Comparison of ENCODE assay signal across 23 cellular contexts in the genomic region with DNA sequence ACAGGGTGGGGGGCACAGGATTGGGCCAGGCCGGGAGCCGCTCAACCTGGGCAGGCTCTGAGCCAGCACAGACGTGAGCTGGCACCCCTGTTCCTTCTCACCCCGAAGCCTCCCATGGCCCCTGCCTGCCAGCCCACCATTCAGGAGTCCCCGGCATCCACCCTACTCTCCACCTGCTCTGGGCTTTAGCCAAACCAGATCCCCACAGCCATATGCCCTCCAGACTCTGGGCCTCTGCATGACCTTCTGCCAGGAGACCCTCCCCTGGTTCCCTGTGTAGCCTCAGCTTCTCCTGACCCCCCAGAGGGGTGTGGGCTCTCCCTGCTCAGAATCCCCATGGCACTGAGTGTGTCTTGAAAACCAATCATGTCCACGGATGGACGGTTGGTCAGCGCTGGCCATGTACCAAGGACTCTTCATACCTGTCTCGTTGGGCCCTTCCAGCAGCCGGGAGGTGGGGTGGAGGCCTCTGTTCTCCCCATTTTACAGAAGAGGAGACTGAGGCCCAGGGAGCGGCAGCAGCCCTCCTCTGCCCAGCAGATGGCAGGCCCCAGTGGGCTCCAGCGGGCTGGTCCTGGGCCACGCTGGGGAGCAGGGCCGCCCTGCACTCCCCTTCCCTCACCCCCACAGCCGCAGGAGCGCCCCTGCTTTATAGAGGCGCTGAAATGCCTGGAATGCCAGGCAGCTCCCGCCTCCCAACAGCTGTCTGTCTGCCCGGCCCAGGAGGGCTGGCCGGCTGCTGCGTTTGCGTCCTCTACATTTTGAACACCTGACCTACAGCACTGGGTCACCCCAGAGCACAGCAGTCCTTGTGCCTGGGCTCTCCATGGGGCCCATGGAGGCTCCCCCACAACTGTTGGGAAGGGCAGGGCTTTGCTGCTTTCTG. TPM values are rescaled to one million over a fixed set of nuclear protein-coding genes. Genes with fewer than 3 reads are reported as not detected.
DNase-seq lines count a peak whose midpoint lies in the region; ATAC-seq and TF ChIP-seq lines count a peak whose summit lies in the region.
"Had no signal": no experiment of that assay in that cellular context is flagged by ENCODE, and none has a peak within 500 bp of the region (broad histone marks: within the 10 kb centered on the region; RNA-seq: fewer than 3 reads in every experiment).

No MANE protein-coding gene starts in this region.

- no peaks in the 10 kb centered on the region for H3F3A ChIP-seq in SK-N-SH (replicated peaks; ENCODE audit: insufficient read depth)

- H3K36me3 ChIP-seq in BLaER1, result no peaks in the 10 kb centered on the region
- no peaks in the 10 kb centered on the region for H3K36me3 ChIP-seq in NT2/D1 (ENCODE audit: insufficient read depth, insufficient read length, low read length)
- no peaks in the 10 kb centered on the region for H3K36me3 ChIP-seq in psoas muscle (ENCODE audit: insufficient read depth in 1 of 2, low read depth in 1 of 2)
- no peaks in the 10 kb centered on the region for H3K36me3 ChIP-seq in SK-N-SH (replicated peaks in 1 of 2; ENCODE audit: control insufficient read depth in 1 of 2, insufficient read depth in 2 of 2, low read length in 1 of 2)
- H3K36me3 ChIP-seq: breast epithelium, uterus had no signal

- H3K4me2 ChIP-seq in BLaER1 (peak overlapping the region; percentile 98), SK-N-SH (no peak overlapping the region)

- POLR2A ChIA-PET in SK-N-SH (lab: Yijun Ruan, JAX), result interaction anchor here (0.8 to 10.7 kb wide), 11 partner anchors 14 to 189 kb away, joined by 3 to 150 read pairs (median 4); partner anchors contain the start of gene DBH

- TF ChIP-seq EP300 in SK-N-SH (IDR thresholded peaks at IDR 0.05; ENCODE audit: borderline replicate concordance in 1 of 2, low read depth in 1 of 2, low read length in 1 of 2), result no peak

- H3K9ac ChIP-seq in BLaER1, result no peak overlapping the region
- peak overlapping the region; percentile 61 for H3K9ac ChIP-seq in NT2/D1 (ENCODE audit: insufficient read length, low read depth)
- no peak overlapping the region for H3K9ac ChIP-seq in SK-N-SH

- H3K4me3 ChIP-seq in BLaER1, result no peak overlapping the region
- H3K4me3 ChIP-seq in NT2/D1 (ENCODE audit: insufficient read length, low read depth), result no peak overlapping the region
- H3K4me3 ChIP-seq in psoas muscle, result no peak overlapping the region
- H3K4me3 ChIP-seq in SK-N-SH (ENCODE audit: low read depth in 2 of 2, low read length in 1 of 2), result no peak overlapping the region
- H3K4me3 ChIP-seq: mucosa of descending colon, skin epidermis, uterus had no signal

- H3K79me2 ChIP-seq in SK-N-SH (ENCODE audit: insufficient read depth), result no peaks in the 10 kb centered on the region

- no peak overlapping the region for H2AFZ ChIP-seq in SK-N-SH (ENCODE audit: low read depth)

- H3K4me1 ChIP-seq in BLaER1 (peaks cover 76% of the 10 kb centered on the region), NT2/D1 (ENCODE audit: insufficient read depth, insufficient read length) (peaks cover 48% of the 10 kb centered on the region), psoas muscle (peaks cover 9% of the 10 kb centered on the region), SK-N-SH (ENCODE audit: control insufficient read depth in 1 of 2, insufficient read depth in 2 of 2, low read depth in 1 of 2, low read length in 1 of 2) (peaks cover 9 to 81% of the 10 kb centered on the region in 2 experiments; a peak in 3 of 4 replicates)
- H3K4me1 ChIP-seq: foreskin keratinocyte had no signal

- DNase-seq in NT2/D1 (ENCODE audit: low read depth, low spot score), result no peak
- no peak for DNase-seq in left ventricle myocardium superior
- DNase-seq in psoas muscle, result no peak
- DNase-seq in SK-N-SH, result no peak
- DNase-seq: activated CD4-positive, alpha-beta T cell treated with anti-CD3 and anti-CD28 coated beads for 36 hours; activated CD8-positive, alpha-beta memory T cell treated with anti-CD3 and anti-CD28 coated beads, Interleukin-2, amount 50 U/mL, for 4 hours; activated naive CD8-positive, alpha-beta T cell treated with anti-CD3 and anti-CD28 coated beads, Interleukin-2, amount 50 U/mL, for 24 hours; dermis blood vessel endothelial cell; DMS79; foreskin keratinocyte; KBM-7; MV-4-11; NCI-H187 treated with DMSO at 0.1 percent for 48 hours; stimulated activated CD4-positive, alpha-beta T cell treated with anti-CD3 and anti-CD28 coated beads, Interleukin-4, amount 100 ng/mL, for 24 hours; SW 1271 had no signal

- no peaks in the 10 kb centered on the region for H3K9me2 ChIP-seq in SK-N-SH

- H4K20me1 ChIP-seq in BLaER1 (peaks cover 9% of the 10 kb centered on the region), SK-N-SH (ENCODE audit: insufficient read depth) (no peaks in the 10 kb centered on the region)

- TF ChIP-seq RAD21 in SK-N-SH (IDR thresholded peaks at IDR 0.05; ENCODE audit: low read length), result no peak

- H3K27ac ChIP-seq in BLaER1 (no peak overlapping the region), psoas muscle (no peak overlapping the region), SK-N-SH (ENCODE audit: low read depth in 2 of 2, low read length in 1 of 2) (peak overlapping the region in 1 of 2 experiments; percentile 100; a peak in 2 of 4 replicates)
- H3K27ac ChIP-seq: breast epithelium, foreskin keratinocyte, skin epidermis, uterus had no signal

- peak; percentile 20 for ATAC-seq in left ventricle myocardium superior
- ATAC-seq in psoas muscle, result peak; percentile 37 to 60 (median 44)
- ATAC-seq in GM18873 (IDR thresholded peaks at IDR 0.05; ENCODE audit: low FRiP score, unreplicated experiment), result no peak
- no peak for ATAC-seq in GM18511 (IDR thresholded peaks at IDR 0.05; ENCODE audit: unreplicated experiment)
- ATAC-seq in GM21825 (IDR thresholded peaks at IDR 0.05; ENCODE audit: unreplicated experiment), result no peak
- ATAC-seq: activated CD4-positive, alpha-beta T cell treated with anti-CD3 and anti-CD28 coated beads for 36 hours; activated naive CD8-positive, alpha-beta T cell treated with anti-CD3 and anti-CD28 coated beads, Interleukin-2, amount 50 U/mL, for 24 hours; foreskin keratinocyte had no signal

- 25 to 34% (median 33%) methylated on average over 19 to 22 of the region's 22 CpGs for WGBS in psoas muscle, 3 donors
- WGBS in SK-N-SH (ENCODE audit: low lambda C conversion rate), result 83% methylated on average over 6 of the region's 22 CpGs

- no peaks in the 10 kb centered on the region for H3K9me3 ChIP-seq in BLaER1
- H3K9me3 ChIP-seq in NT2/D1 (ENCODE audit: insufficient read depth, low read length), result no peaks in the 10 kb centered on the region
- no peaks in the 10 kb centered on the region for H3K9me3 ChIP-seq in psoas muscle
- no peaks in the 10 kb centered on the region for H3K9me3 ChIP-seq in SK-N-SH
- H3K9me3 ChIP-seq: breast epithelium, mucosa of descending colon, uterus had no signal

- H3K27me3 ChIP-seq in BLaER1 (no peaks in the 10 kb centered on the region), NT2/D1 (ENCODE audit: insufficient read depth, insufficient read length) (peaks cover 18% of the 10 kb centered on the region), psoas muscle (ENCODE audit: insufficient read depth in 3 of 3, low read length in 2 of 3) (peaks cover 0 to 59% (median 17%) of the 10 kb centered on the region in 3 donors), SK-N-SH (ENCODE audit: insufficient read depth) (no peaks in the 10 kb centered on the region)
- H3K27me3 ChIP-seq: uterus had no signal

- TF ChIP-seq CTCF in psoas muscle (IDR thresholded peaks at IDR 0.05) (no peak), SK-N-SH (IDR thresholded peaks at IDR 0.05) (no peak)

- CTCF ChIA-PET in SK-N-SH (lab: Yijun Ruan, JAX), result interaction anchor here (0.7 to 1.4 kb wide), 5 partner anchors 42 to 209 kb away, joined by 3 to 5 read pairs (median 3); partner anchors contain the start of gene SARDH

- intact Hi-C loops in left ventricle myocardium superior (cut with micrococcal nuclease) (no loop called here), psoas muscle (cut with DNase I) (no loop called here)

TF ChIP-seq in SK-N-SH, 30 proteins besides CTCF, POLR2A, EP300 and RAD21 (continues in another document):
- TF ChIP-seq, protein P1, sequence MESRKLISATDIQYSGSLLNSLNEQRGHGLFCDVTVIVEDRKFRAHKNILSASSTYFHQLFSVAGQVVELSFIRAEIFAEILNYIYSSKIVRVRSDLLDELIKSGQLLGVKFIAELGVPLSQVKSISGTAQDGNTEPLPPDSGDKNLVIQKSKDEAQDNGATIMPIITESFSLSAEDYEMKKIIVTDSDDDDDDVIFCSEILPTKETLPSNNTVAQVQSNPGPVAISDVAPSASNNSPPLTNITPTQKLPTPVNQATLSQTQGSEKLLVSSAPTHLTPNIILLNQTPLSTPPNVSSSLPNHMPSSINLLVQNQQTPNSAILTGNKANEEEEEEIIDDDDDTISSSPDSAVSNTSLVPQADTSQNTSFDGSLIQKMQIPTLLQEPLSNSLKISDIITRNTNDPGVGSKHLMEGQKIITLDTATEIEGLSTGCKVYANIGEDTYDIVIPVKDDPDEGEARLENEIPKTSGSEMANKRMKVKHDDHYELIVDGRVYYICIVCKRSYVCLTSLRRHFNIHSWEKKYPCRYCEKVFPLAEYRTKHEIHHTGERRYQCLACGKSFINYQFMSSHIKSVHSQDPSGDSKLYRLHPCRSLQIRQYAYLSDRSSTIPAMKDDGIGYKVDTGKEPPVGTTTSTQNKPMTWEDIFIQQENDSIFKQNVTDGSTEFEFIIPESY (IDR thresholded peaks at IDR 0.05; ENCODE audit: borderline replicate concordance, low read depth), result no peak
- TF ChIP-seq ELF1 (IDR thresholded peaks at IDR 0.05), result no peak
- TF ChIP-seq NRF1 (IDR thresholded peaks at IDR 0.05; ENCODE audit: low read depth, low read length), result no peak
- no peak for TF ChIP-seq MAX (IDR thresholded peaks at IDR 0.05; ENCODE audit: low read depth)
- TF ChIP-seq GATA2 (CRISPR knock-in tag; IDR thresholded peaks at IDR 0.05), result no peak

RNA-seq across cellular contexts. Expression of gene MYMK, which starts 3.5 kb away (rescaled TPM):
- total RNA-seq in left ventricle myocardium superior (not detected), psoas muscle (1 to 10 TPM in 1 of 4 donors, under 1 TPM in 1, not detected in 2; 0.44 to 4.5 TPM)
- polyA plus RNA-seq in psoas muscle (under 1 TPM in 2 of 3 donors, not detected in 1; 0.05 to 0.60 TPM), SK-N-SH (2012; rRNA removed) (not detected in 2 replicates)
- polyA plus RNA-seq in SK-N-SH (2012; cell fraction: cytosol; rRNA removed), result not detected in 2 replicates
- not detected in 2 replicates for polyA plus RNA-seq in SK-N-SH (2012; cell fraction: nucleus; rRNA removed)
- total RNA-seq: activated CD4-positive, alpha-beta T cell treated with anti-CD3 and anti-CD28 coated beads for 36 hours; breast epithelium; dermis blood vessel endothelial cell; foreskin keratinocyte; mucosa of descending colon; uterus had no signal
- polyA plus RNA-seq: foreskin keratinocyte had no signal

RNA-seq across cellular contexts. Expression of gene ADAMTSL2, which starts 6.3 kb away (rescaled TPM):
- total RNA-seq in left ventricle myocardium superior (5.1 TPM), psoas muscle (1 to 10 TPM in 2 of 4 donors, under 1 TPM in 2; 0.34 to 5.4 (median 2.4) TPM)
- polyA plus RNA-seq in psoas muscle (under 1 TPM; 0.21 to 0.75 (median 0.29) TPM), SK-N-SH (2012; rRNA removed) (0.21 and 0.31 TPM in 2 replicates)
- 0.08 and 0.28 TPM in 2 replicates for polyA plus RNA-seq in SK-N-SH (2012; cell fraction: cytosol; rRNA removed)
- polyA plus RNA-seq in SK-N-SH (2012; cell fraction: nucleus; rRNA removed), result 0.27 and 0.68 TPM in 2 replicates
- total RNA-seq: foreskin keratinocyte had no signal
- polyA plus RNA-seq: foreskin keratinocyte had no signal

RNA-seq across cellular contexts. Expression of gene SLC2A6, which starts 49.3 kb away (rescaled TPM):
- total RNA-seq in left ventricle myocardium superior, result 2.4 TPM
- total RNA-seq in psoas muscle, result 1 to 10 TPM; 1.2 to 2.7 (median 1.7) TPM
- 1 to 10 TPM; 1.3 to 2.2 (median 1.8) TPM for polyA plus RNA-seq in psoas muscle
- polyA plus RNA-seq in SK-N-SH (2012; rRNA removed), result 5.2 and 7.7 TPM in 2 replicates
- 2.2 and 4.1 TPM in 2 replicates for polyA plus RNA-seq in SK-N-SH (2012; cell fraction: cytosol; rRNA removed)
- polyA plus RNA-seq in SK-N-SH (2012; cell fraction: nucleus; rRNA removed), result 11.1 and 14.3 TPM in 2 replicates

Comparison
In these comparisons a context has a peak if more than half of its experiments do, and no peak if none do; other contexts are left out.
1. ATAC-seq: peak in left ventricle myocardium superior (single experiment) and psoas muscle (4 of 4); none in GM18873 (single experiment), GM18511 (single experiment) and GM21825 (single experiment).